Comparison of ENCODE assay signal across 28 cellular contexts in genomic region chr13:54150851-54151250, GRCh38.
"Had no signal": no experiment of that assay in that cellular context is flagged by ENCODE, and none has a peak within 500 bp of the region (broad histone marks: within the 10 kb centered on the region; RNA-seq: fewer than 3 reads in every experiment).

No MANE protein-coding gene starts in this region.

- ATAC-seq: natural killer cell; psoas muscle; right cardiac atrium; right lobe of liver; stimulated activated effector memory CD8-positive, alpha-beta T cell treated with anti-CD3 and anti-CD28 coated beads, Interleukin-12 subunit alpha, Interleukin-12 subunit beta, amount 100 ng/mL, for 72 hours; stimulated activated naive B cell treated with anti-CD40 and anti-IgM and Interleukin-4, amounts not matched to agents 10 μg/mL and 1 μg/mL and 100 μg/mL, for 72 hours had no signal

- H2AFZ ChIP-seq: parathyroid adenoma had no signal

- H3K27ac ChIP-seq: ovary, parathyroid adenoma, psoas muscle, right lobe of liver, sigmoid colon, stomach, thoracic aorta, thyroid gland, tibial nerve, upper lobe of left lung, vagina had no signal

- H3K79me2 ChIP-seq: parathyroid adenoma had no signal

- H3K36me3 ChIP-seq: ovary, right lobe of liver, sigmoid colon, stomach, thoracic aorta, thyroid gland, tibial nerve, upper lobe of left lung, vagina had no signal

- DNase-seq: natural killer cell; occipital lobe; ovary; posterior cingulate gyrus; psoas muscle; right cardiac atrium; right lobe of liver; sigmoid colon; small intestine; stimulated activated CD4-positive, alpha-beta T cell treated with anti-CD3 and anti-CD28 coated beads, Interleukin-15, amount 100 ng/mL, for 24 hours; stimulated activated CD4-positive, alpha-beta T cell treated with anti-CD3 and anti-CD28 coated beads, Interleukin-2, amount 100 ng/mL, for 24 hours; stimulated activated CD4-positive, alpha-beta T cell treated with anti-CD3 and anti-CD28 coated beads, Interleukin-2, amount 100 ng/mL, for 48 hours; stimulated activated CD4-positive, alpha-beta T cell treated with anti-CD3 and anti-CD28 coated beads, Interleukin-4, amount 100 ng/mL, for 24 hours; stimulated activated naive B cell treated with anti-CD40 and anti-IgM and Interleukin-4, amounts not matched to agents 10 μg/mL and 1 μg/mL and 100 μg/mL, for 72 hours; stimulated activated naive CD4-positive, alpha-beta T cell treated with Interleukin-2 at 50 U/mL for 16 hours; stomach; thyroid gland; trophoblast cell; upper lobe of left lung had no signal

- H3K36me3 Mint-ChIP-seq: natural killer cell; stimulated activated effector memory CD8-positive, alpha-beta T cell treated with anti-CD3 and anti-CD28 coated beads, Interleukin-12 subunit alpha, Interleukin-12 subunit beta, amount 100 ng/mL, for 72 hours; stimulated activated naive B cell treated with anti-CD40 and anti-IgM and Interleukin-4, amounts not matched to agents 10 μg/mL and 1 μg/mL and 100 μg/mL, for 72 hours had no signal

- FAIRE-seq: small intestine, urothelium cell line had no signal

- H3K9me3 ChIP-seq: ovary, psoas muscle, right lobe of liver, sigmoid colon, thoracic aorta, thyroid gland, upper lobe of left lung, vagina had no signal

- H3K27me3 Mint-ChIP-seq: progenitor cell of endocrine pancreas; stimulated activated naive B cell treated with anti-CD40 and anti-IgM and Interleukin-4, amounts not matched to agents 10 μg/mL and 1 μg/mL and 100 μg/mL, for 72 hours; stimulated activated naive CD8-positive, alpha-beta T cell treated with anti-CD3 and anti-CD28 coated beads, Interleukin-15, Interleukin-2, amounts not matched to agents 100 ng/mL and 50 ng/mL, for 24 hours had no signal

- H3K27ac Mint-ChIP-seq: natural killer cell; nephron; progenitor cell of endocrine pancreas; stimulated activated effector memory CD8-positive, alpha-beta T cell treated with anti-CD3 and anti-CD28 coated beads, Interleukin-12 subunit alpha, Interleukin-12 subunit beta, amount 100 ng/mL, for 72 hours; stimulated activated naive B cell treated with anti-CD40 and anti-IgM and Interleukin-4, amounts not matched to agents 10 μg/mL and 1 μg/mL and 100 μg/mL, for 72 hours; stimulated activated naive CD8-positive, alpha-beta T cell treated with anti-CD3 and anti-CD28 coated beads, Interleukin-15, Interleukin-2, amounts not matched to agents 100 ng/mL and 50 ng/mL, for 24 hours had no signal

- H3K4me3 Mint-ChIP-seq: natural killer cell; nephron; stimulated activated effector memory CD8-positive, alpha-beta T cell treated with anti-CD3 and anti-CD28 coated beads, Interleukin-12 subunit alpha, Interleukin-12 subunit beta, amount 100 ng/mL, for 72 hours; stimulated activated naive B cell treated with anti-CD40 and anti-IgM and Interleukin-4, amounts not matched to agents 10 μg/mL and 1 μg/mL and 100 μg/mL, for 72 hours; stimulated activated naive CD8-positive, alpha-beta T cell treated with anti-CD3 and anti-CD28 coated beads, Interleukin-15, Interleukin-2, amounts not matched to agents 100 ng/mL and 50 ng/mL, for 24 hours had no signal

- H3K4me3 ChIP-seq: ovary, psoas muscle, right lobe of liver, sigmoid colon, stomach, thoracic aorta, thyroid gland, tibial nerve, upper lobe of left lung, vagina had no signal

- H3K27me3 ChIP-seq: ovary, right lobe of liver, sigmoid colon, stomach, thyroid gland, tibial nerve, upper lobe of left lung, vagina had no signal

- H3K9ac ChIP-seq: parathyroid adenoma had no signal

- H3K4me1 Mint-ChIP-seq: natural killer cell; nephron; stimulated activated effector memory CD8-positive, alpha-beta T cell treated with anti-CD3 and anti-CD28 coated beads, Interleukin-12 subunit alpha, Interleukin-12 subunit beta, amount 100 ng/mL, for 72 hours; stimulated activated naive B cell treated with anti-CD40 and anti-IgM and Interleukin-4, amounts not matched to agents 10 μg/mL and 1 μg/mL and 100 μg/mL, for 72 hours had no signal

- H3K9me3 Mint-ChIP-seq: nephron; stimulated activated naive B cell treated with anti-CD40 and anti-IgM and Interleukin-4, amounts not matched to agents 10 μg/mL and 1 μg/mL and 100 μg/mL, for 72 hours had no signal

- H3K4me1 ChIP-seq: parathyroid adenoma, psoas muscle, right lobe of liver, sigmoid colon, stomach, thyroid gland, tibial nerve, upper lobe of left lung, vagina had no signal
